ENCODE assay signal across 11 cellular contexts in genomic region chr3:171824824-171825221, GRCh38. TPM values are rescaled to one million over a fixed set of nuclear protein-coding genes. Genes with fewer than 3 reads are reported as not detected.
DNase-seq lines count a peak whose midpoint lies in the region; ATAC-seq, FAIRE-seq and TF ChIP-seq lines count a peak whose summit lies in the region.
"Had no signal": no experiment of that assay in that cellular context is flagged by ENCODE, and none has a peak within 500 bp of the region (broad histone marks: within the 10 kb centered on the region; RNA-seq: fewer than 3 reads in every experiment).

No MANE protein-coding gene starts in this region.

- peaks cover 4% of the 10 kb centered on the region for H3K27me3 Mint-ChIP-seq in astrocyte (ENCODE audit: low read depth, unreplicated experiment)

- DNase-seq in heart right ventricle (no peak), cardiac septum (ENCODE audit: low spot score) (no peak), astrocyte (ENCODE audit: low read depth) (peak; percentile 70), head of caudate nucleus (peak in 24 of 42 donors; percentile 18 to 80 (median 53)), transverse colon (no peak), superior temporal gyrus (ENCODE audit: extremely low spot score) (no peak), NCI-H2171 (lab: John Stamatoyannopoulos, UW) (no peak)
- DNase-seq: activated gamma-delta T cell treated with Interleukin-2 at 50 U/mL for 16 hours, testis had no signal

- no peak for TF ChIP-seq POLR2A in transverse colon (IDR thresholded peaks at IDR 0.05)

- no peak for FAIRE-seq in astrocyte (lab: Jason Lieb, UNC)

- H3K27me3 ChIP-seq in heart right ventricle (no peaks in the 10 kb centered on the region), astrocyte (ENCODE audit: insufficient read depth, low read length) (no peaks in the 10 kb centered on the region), transverse colon (no peaks in the 10 kb centered on the region)
- H3K27me3 ChIP-seq: testis had no signal

- no peaks in the 10 kb centered on the region for H3K9me3 Mint-ChIP-seq in astrocyte (ENCODE audit: unreplicated experiment)

- H3K4me3 Mint-ChIP-seq in astrocyte (ENCODE audit: unreplicated experiment): no peak overlapping the region

- in situ Hi-C loops in transverse colon (cut with MboI; ENCODE audit: low pct_ligation_motif_present in 1 of 4, low pct_unique_long_range_greater_than_20kb in 1 of 4, low sequenced_read_pairs in 3 of 4): loop anchor here in 2 of 4 donors (25.0 kb wide), 2 partner anchors 188 to 512 kb away; no protein-coding TSS in a partner anchor

- H3K79me2 ChIP-seq in astrocyte (ENCODE audit: insufficient read depth, low read length): no peaks in the 10 kb centered on the region

- no peak overlapping the region for H3K4me3 ChIP-seq in heart right ventricle
- no peak overlapping the region for H3K4me3 ChIP-seq in astrocyte (ENCODE audit: insufficient read depth, low read depth, low read length)
- no peak overlapping the region for H3K4me3 ChIP-seq in transverse colon
- H3K4me3 ChIP-seq: testis had no signal

- WGBS in heart right ventricle, 2 donors: 87 to 88% methylated on average over 7 of the region's 7 CpGs
- WGBS in transverse colon (ENCODE audit: low coverage in 1 of 2), 2 donors: 79 to 87% methylated on average over 6 to 7 of the region's 7 CpGs

- H3K9me3 ChIP-seq in heart right ventricle (no peaks in the 10 kb centered on the region), astrocyte (ENCODE audit: insufficient read depth, low read depth, low read length) (no peaks in the 10 kb centered on the region), transverse colon (no peaks in the 10 kb centered on the region)
- H3K9me3 ChIP-seq: testis had no signal

- peak overlapping the region; percentile 16 for H3K4me2 ChIP-seq in astrocyte (ENCODE audit: low read length)

- H3K4me1 ChIP-seq in heart right ventricle: peaks cover 0 to 41% (median 19%) of the 10 kb centered on the region in 9 donors
- peaks cover 11% of the 10 kb centered on the region for H3K4me1 ChIP-seq in astrocyte (ENCODE audit: insufficient read depth, low read length)
- H3K4me1 ChIP-seq in transverse colon: peaks cover 0 to 10% (median 0%) of the 10 kb centered on the region in 4 donors

- ATAC-seq in heart right ventricle (no peak), GM21619 (IDR thresholded peaks at IDR 0.05; ENCODE audit: unreplicated experiment) (no peak)

- H2AFZ ChIP-seq in astrocyte (ENCODE audit: low read depth, low read length): no peak overlapping the region

- H3K27ac ChIP-seq in heart right ventricle (peak overlapping the region in 9 of 10 donors; percentile 3 to 61 (median 40)), astrocyte (ENCODE audit: low read depth, low read length) (peak overlapping the region; percentile 35), transverse colon (peak overlapping the region in 3 of 4 donors; percentile 9 to 58 (median 36))
- H3K27ac ChIP-seq: testis had no signal

- intact Hi-C loops in heart right ventricle (cut with DNase I): loop anchor here in 3 of 10 donors (10.0 kb wide), 3 partner anchors 180 to 500 kb away; no protein-coding TSS in a partner anchor
- intact Hi-C loops in cardiac septum (cut with DNase I): no loop called here
- intact Hi-C loops in head of caudate nucleus (cut with DNase I): no loop called here
- intact Hi-C loops in transverse colon (cut with DNase I; ENCODE audit: low total_unique reads): no loop called here

- H3K4me1 Mint-ChIP-seq in astrocyte (ENCODE audit: low read depth, unreplicated experiment): peaks cover 14% of the 10 kb centered on the region

- no peaks in the 10 kb centered on the region for H3K36me3 ChIP-seq in heart right ventricle
- no peaks in the 10 kb centered on the region for H3K36me3 ChIP-seq in astrocyte (ENCODE audit: insufficient read depth, low read length)
- no peaks in the 10 kb centered on the region for H3K36me3 ChIP-seq in transverse colon

- no peak overlapping the region for H3K27ac Mint-ChIP-seq in astrocyte (ENCODE audit: unreplicated experiment)

- peak overlapping the region; percentile 50 for H3K9ac ChIP-seq in astrocyte (ENCODE audit: low read length)

- TF ChIP-seq CTCF in heart right ventricle (IDR thresholded peaks at IDR 0.05) (no peak), astrocyte (IDR thresholded peaks at IDR 0.05; ENCODE audit: insufficient read depth, low read depth, low read length) (no peak), transverse colon (IDR thresholded peaks at IDR 0.05) (no peak)

- peaks cover 2% of the 10 kb centered on the region for H3K36me3 Mint-ChIP-seq in astrocyte (ENCODE audit: low read depth, unreplicated experiment)

- no peak for TF ChIP-seq EP300 in transverse colon (IDR thresholded peaks at IDR 0.05; ENCODE audit: low read depth)

- no peaks in the 10 kb centered on the region for H4K20me1 ChIP-seq in astrocyte (ENCODE audit: insufficient read depth, low read length)

RNA-seq across cellular contexts. Expression of gene PLD1, which starts 14.5 kb away (rescaled TPM):
- total RNA-seq in heart right ventricle (10 to 100 TPM; 51.4 to 83.3 (median 67.1) TPM), cardiac septum (56.5 TPM), astrocyte (21.5 and 24.0 TPM in 2 replicates), transverse colon (10 to 100 TPM; 52.1 to 88.3 (median 77.4) TPM)
- polyA plus RNA-seq in heart right ventricle: 10 to 100 TPM; 10.5 to 13.3 TPM

RNA-seq across cellular contexts. Expression of gene TMEM212, which starts 18.3 kb away (rescaled TPM):
- not detected for total RNA-seq in heart right ventricle
- not detected for polyA plus RNA-seq in heart right ventricle
- total RNA-seq in cardiac septum: not detected
- total RNA-seq in astrocyte: not detected in 2 replicates
- total RNA-seq in transverse colon: not detected
- total RNA-seq: T-helper 1 cell treated with Interleukin-12 subunit alpha and Interleukin-12 subunit beta and Interleukin-4 antibody, amounts not matched to agents 30 ng/mL and 1 ng/mL, for 36 hours had no signal

Comparison
In these comparisons a context has a peak if more than half of its experiments do, and no peak if none do; other contexts are left out.
1. DNase-seq: peak in astrocyte (single experiment) and head of caudate nucleus (24 of 42); none in heart right ventricle (0 of 2), cardiac septum (single experiment), transverse colon (single experiment), superior temporal gyrus (single experiment) and NCI-H2171 (single experiment).
2. Peak in every context shown above with its lines, with median percentiles within 50 percentile points of each other: H3K27ac ChIP-seq.